In the genomic region with DNA sequence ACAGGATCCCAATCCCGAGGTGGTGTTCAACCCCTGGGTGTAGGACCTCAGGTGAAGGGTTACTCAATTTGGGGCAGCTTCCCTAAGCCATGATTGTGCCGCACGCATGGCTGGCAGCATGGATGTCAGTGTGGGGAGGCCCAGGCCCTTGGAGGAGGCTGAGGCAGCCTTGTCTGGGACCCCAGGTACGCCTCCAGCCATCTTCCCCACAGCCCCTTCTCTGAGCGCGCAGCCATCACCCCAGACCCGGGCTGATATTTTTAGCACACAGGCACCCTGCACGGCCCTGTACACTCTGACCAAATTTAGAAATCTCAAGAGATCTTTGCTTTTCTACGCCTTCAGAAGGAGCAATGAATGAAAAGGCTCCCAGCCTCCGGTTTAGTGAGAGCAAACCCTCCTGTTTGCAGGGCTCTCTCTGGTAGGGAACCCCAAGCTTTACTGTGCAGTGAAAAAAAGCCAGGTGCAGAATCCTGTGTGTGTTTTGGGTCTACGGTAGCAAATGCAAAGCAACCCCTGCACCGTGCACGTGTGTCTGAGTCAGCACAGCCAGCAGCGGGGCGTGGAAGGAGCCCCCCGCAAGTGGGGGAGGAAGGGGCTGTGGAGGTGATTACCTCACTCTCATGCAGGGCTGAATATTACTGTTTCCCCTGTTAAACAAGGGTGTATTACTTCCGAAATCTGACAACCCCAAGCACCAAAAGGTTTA, we compare ENCODE assay signal across 1 cellular context.
TF ChIP-seq lines count a peak whose summit lies in the region.

No MANE protein-coding gene starts in this region.

TF ChIP-seq in H1, 55 proteins besides CTCF, POLR2A, EP300 and RAD21:
- TF ChIP-seq SIRT6 (IDR thresholded peaks at IDR 0.05; ENCODE audit: low read length) (no peak), SIN3A (conservative IDR thresholded peaks at IDR 0.05 in 1 of 2, IDR thresholded peaks at IDR 0.05 in 1 of 2; ENCODE audit: low read depth in 1 of 2, low read length in 2 of 2) (no peak), EZH2 (IDR thresholded peaks at IDR 0.05; ENCODE audit: low read depth, low read length, severe bottlenecking) (no peak), BRCA1 (IDR thresholded peaks at IDR 0.05; ENCODE audit: low read depth, low read length) (no peak), RFX5 (IDR thresholded peaks at IDR 0.05; ENCODE audit: borderline replicate concordance, low read depth, low read length) (no peak), HDAC2 (IDR thresholded peaks at IDR 0.05; ENCODE audit: borderline replicate concordance in 1 of 2, low read depth in 2 of 2, low read length in 2 of 2) (no peak), CREB1 (IDR thresholded peaks at IDR 0.05) (no peak), GTF2F1 (IDR thresholded peaks at IDR 0.05; ENCODE audit: borderline replicate concordance, low read depth, low read length) (no peak), FOSL1 (IDR thresholded peaks at IDR 0.05; ENCODE audit: insufficient read depth, low read depth, low read length) (no peak), JUND (IDR thresholded peaks at IDR 0.05; ENCODE audit: low read length) (no peak), CHD2 (IDR thresholded peaks at IDR 0.05; ENCODE audit: low read length) (no peak), TCF12 (IDR thresholded peaks at IDR 0.05; ENCODE audit: low read depth, low read length) (no peak), KDM5A (IDR thresholded peaks at IDR 0.05; ENCODE audit: low read length) (no peak), RNF2 (IDR thresholded peaks at IDR 0.05; ENCODE audit: borderline replicate concordance, low read depth, low read length, missing control alignments, poor library complexity, severe bottlenecking) (no peak), CBX5 (IDR thresholded peaks at IDR 0.05; ENCODE audit: low read depth, low read length) (no peak), RBBP5 (IDR thresholded peaks at IDR 0.05; ENCODE audit: borderline replicate concordance, low read depth, low read length) (no peak), MAFK (IDR thresholded peaks at IDR 0.05; ENCODE audit: low read depth, low read length) (no peak), BCL11A (IDR thresholded peaks at IDR 0.05; ENCODE audit: low read depth in 2 of 2, low read length in 2 of 2) (no peak), NRF1 (IDR thresholded peaks at IDR 0.05; ENCODE audit: low read depth, low read length) (no peak), SP2 (IDR thresholded peaks at IDR 0.05; ENCODE audit: low read length) (no peak)
